Comparison of ENCODE assay signal across 6 cellular contexts in the genomic region with DNA sequence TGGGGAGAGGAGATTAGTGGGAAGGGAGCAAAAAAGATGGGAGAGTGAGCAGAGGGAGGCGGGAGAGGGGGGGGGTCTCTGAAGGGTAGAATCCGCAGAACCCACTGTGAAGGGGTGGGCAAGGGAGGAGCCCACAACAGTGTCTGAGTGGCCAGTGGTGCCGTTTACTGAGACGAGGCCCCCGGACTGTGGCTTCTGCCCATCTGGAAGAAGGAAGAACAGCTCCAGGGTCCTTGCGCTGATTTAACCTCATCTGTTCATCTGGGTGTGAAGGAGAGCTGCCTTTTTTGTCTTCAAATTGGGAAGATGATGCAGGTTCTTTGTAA. TPM values are rescaled to one million over a fixed set of nuclear protein-coding genes. Genes with fewer than 3 reads are reported as not detected.
"Had no signal": no experiment of that assay in that cellular context is flagged by ENCODE, and none has a peak within 500 bp of the region (broad histone marks: within the 10 kb centered on the region; RNA-seq: fewer than 3 reads in every experiment).

No MANE protein-coding gene starts in this region.

- H3K27ac ChIP-seq: HL-60 had no signal

- H3K36me3 Mint-ChIP-seq: IgD-negative memory B cell had no signal

- DNase-seq: H7, HCEC 1CT had no signal

- ATAC-seq: GM23338, HepG2 had no signal

- H3K4me3 Mint-ChIP-seq: GM23338, IgD-negative memory B cell had no signal

- H3K27ac Mint-ChIP-seq: GM23338, IgD-negative memory B cell had no signal

- H3K4me2 ChIP-seq: GM23338 had no signal

- H2AFZ ChIP-seq: GM23338 had no signal

- H3K4me1 Mint-ChIP-seq: IgD-negative memory B cell had no signal

- H3K4me3 ChIP-seq: GM23338 had no signal

RNA-seq across cellular contexts. Expression of a gene that starts 45.7 kb away (rescaled TPM):
- total RNA-seq: HepG2 had no signal
- polyA plus RNA-seq: HepG2, IgD-negative memory B cell had no signal
